ENCODE assay signal across 24 cellular contexts in genomic region chrX:39845289-39845688, GRCh38.
DNase-seq lines count a peak whose midpoint lies in the region; ATAC-seq and TF ChIP-seq lines count a peak whose summit lies in the region.
"Had no signal": no experiment of that assay in that cellular context is flagged by ENCODE, and none has a peak within 500 bp of the region (broad histone marks: within the 10 kb centered on the region; RNA-seq: fewer than 3 reads in every experiment).

No MANE protein-coding gene starts in this region.

- peaks cover 4% of the 10 kb centered on the region for H3K9me3 Mint-ChIP-seq in progenitor cell of endocrine pancreas (ENCODE audit: low read depth)

- H3K36me3 Mint-ChIP-seq in progenitor cell of endocrine pancreas (ENCODE audit: insufficient read depth) = peaks cover 3% of the 10 kb centered on the region

- H3K27me3 ChIP-seq in effector memory CD4-positive, alpha-beta T cell (replicated peaks; ENCODE audit: control insufficient read depth, insufficient read depth, low read length, poor library complexity, severe bottlenecking) = no peaks in the 10 kb centered on the region

- H3K4me1 Mint-ChIP-seq in progenitor cell of endocrine pancreas (ENCODE audit: low read depth) = peaks cover 16% of the 10 kb centered on the region

- no peak overlapping the region for H3K4me3 Mint-ChIP-seq in progenitor cell of endocrine pancreas (ENCODE audit: low read depth)
- H3K4me3 Mint-ChIP-seq: T-helper 17 cell had no signal

- H3K27ac Mint-ChIP-seq in progenitor cell of endocrine pancreas = peak overlapping the region; percentile 67
- H3K27ac Mint-ChIP-seq: T-helper 17 cell had no signal

- ATAC-seq in left colon = peak; percentile 56
- ATAC-seq: HCT116, HepG2, PC-3, T-helper 17 cell had no signal

- no peak for TF ChIP-seq CTCF in progenitor cell of endocrine pancreas (IDR thresholded peaks at IDR 0.05; ENCODE audit: unreplicated experiment)

- H3K9me3 ChIP-seq in effector memory CD4-positive, alpha-beta T cell (ENCODE audit: control insufficient read depth, low read length) = no peaks in the 10 kb centered on the region
- H3K9me3 ChIP-seq: SK-N-SH had no signal

- no peaks in the 10 kb centered on the region for H3K36me3 ChIP-seq in effector memory CD4-positive, alpha-beta T cell (ENCODE audit: control insufficient read depth, insufficient read depth, low read length)

- intact Hi-C loops in left colon (cut with DNase I, micrococcal nuclease) = no loop called here

- no peak overlapping the region for H3K4me3 ChIP-seq in effector memory CD4-positive, alpha-beta T cell (ENCODE audit: insufficient read depth, low read depth, low read length, poor library complexity, severe bottlenecking)

- peak; percentile 22 for DNase-seq in NCI-H748 (lab: John Stamatoyannopoulos, UW; ENCODE audit: unreplicated experiment)
- no peak for DNase-seq in NCI-H748 treated with DMSO at 0.1 percent for 48 hours (lab: John Stamatoyannopoulos, UW)
- DNase-seq in NCI-H2227 treated with DMSO at 0.1 percent for 48 hours (lab: John Stamatoyannopoulos, UW) = peak; percentile 78
- no peak for DNase-seq in left colon
- DNase-seq in progenitor cell of endocrine pancreas (ENCODE audit: low spot score, unreplicated experiment) = no peak
- DNase-seq in NCI-H2196 (lab: John Stamatoyannopoulos, UW; ENCODE audit: unreplicated experiment) = no peak
- DNase-seq in effector memory CD4-positive, alpha-beta T cell = no peak
- no peak for DNase-seq in LoVo (ENCODE audit: low spot score)
- DNase-seq: Calu3; GOT3; Karpas-422; NCI-H1105; NCI-H1436 treated with DMSO at 0.1 percent for 48 hours; NCI-H187 treated with DMSO at 0.1 percent for 48 hours; NCI-H2171; NCI-H446; NCI-H774; NK-92 treated with Interleukin-12 subunit alpha and Interleukin-12 subunit beta, amount 100 ng/mL, for 24 hours; PC-3; SK-N-SH; SW 1271; T-helper 17 cell had no signal

- no peak overlapping the region for H3K27ac ChIP-seq in effector memory CD4-positive, alpha-beta T cell (ENCODE audit: insufficient read depth, low read length, poor library complexity, severe bottlenecking)

- peaks cover 7% of the 10 kb centered on the region for H3K27me3 Mint-ChIP-seq in progenitor cell of endocrine pancreas
- H3K27me3 Mint-ChIP-seq: T-helper 17 cell had no signal

- H3K4me1 ChIP-seq in effector memory CD4-positive, alpha-beta T cell (ENCODE audit: control insufficient read depth, insufficient read depth, low read length, poor library complexity, severe bottlenecking) = no peaks in the 10 kb centered on the region

Comparison
In these comparisons a context has a peak if more than half of its experiments do, and no peak if none do; other contexts are left out.
1. DNase-seq: peak in NCI-H748 (single experiment) and NCI-H2227 treated with DMSO at 0.1 percent for 48 hours (single experiment); none in NCI-H748 treated with DMSO at 0.1 percent for 48 hours (single experiment), left colon (0 of 2), progenitor cell of endocrine pancreas (single experiment), NCI-H2196 (single experiment), effector memory CD4-positive, alpha-beta T cell (0 of 3) and LoVo (single experiment).